ENCODE assay signal across 29 cellular contexts in the genomic region with DNA sequence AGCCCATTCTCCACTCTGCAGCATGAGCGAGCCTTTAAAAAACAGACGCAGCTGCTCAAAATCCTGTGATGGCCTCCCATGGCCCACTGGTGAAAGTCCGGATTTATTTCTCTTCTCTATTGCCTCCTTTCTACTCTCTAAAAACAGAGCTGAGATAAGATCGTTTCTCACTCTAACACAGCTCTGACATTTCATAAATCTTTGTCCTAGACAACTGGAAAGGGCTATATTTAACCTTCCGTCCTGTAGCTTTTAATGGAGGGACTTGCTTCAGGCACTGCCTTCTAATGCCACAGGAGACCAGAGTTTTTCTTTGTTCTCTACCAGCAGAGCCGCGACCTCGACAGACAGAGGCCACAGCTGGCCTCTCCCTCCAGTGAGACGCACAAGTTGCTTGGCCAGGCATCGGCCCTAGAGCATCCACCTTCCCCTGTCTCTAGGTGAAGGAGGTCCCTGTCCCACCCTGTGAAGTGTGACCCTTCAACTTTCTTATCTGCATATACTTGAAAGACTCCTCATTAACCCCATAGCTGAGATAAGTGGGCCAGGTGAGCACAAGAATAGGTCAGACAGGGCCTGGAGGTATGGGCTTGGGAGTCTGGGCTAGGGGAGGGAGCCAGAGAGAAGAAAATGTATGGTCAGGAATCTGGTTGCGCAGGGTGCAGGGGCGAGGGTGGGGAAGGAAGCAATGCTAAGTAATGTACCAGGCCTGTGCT. TPM values are rescaled to one million over a fixed set of nuclear protein-coding genes. Genes with fewer than 3 reads are reported as not detected.
DNase-seq lines count a peak whose midpoint lies in the region; ATAC-seq, FAIRE-seq and TF ChIP-seq lines count a peak whose summit lies in the region.
"Had no signal": no experiment of that assay in that cellular context is flagged by ENCODE, and none has a peak within 500 bp of the region (broad histone marks: within the 10 kb centered on the region; RNA-seq: fewer than 3 reads in every experiment).

No MANE protein-coding gene starts in this region.

- H3K27ac Mint-ChIP-seq in neural progenitor cell: peak overlapping the region; percentile 84
- H3K27ac Mint-ChIP-seq in Calu3 (ENCODE audit: unreplicated experiment): no peak overlapping the region
- H3K27ac Mint-ChIP-seq: B cell, immature natural killer cell, T-helper 17 cell had no signal

- H3K4me3 Mint-ChIP-seq in neural progenitor cell (peak overlapping the region; percentile 25), Calu3 (ENCODE audit: low read depth, unreplicated experiment) (no peak overlapping the region)
- H3K4me3 Mint-ChIP-seq: activated T-cell treated with anti-CD3 and anti-CD28 coated beads, Interleukin-2, amount 50 U/mL, for 4 hours; B cell; immature natural killer cell; T-helper 17 cell had no signal

- peaks cover 15% of the 10 kb centered on the region for H3K4me1 ChIP-seq in right cardiac atrium (ENCODE audit: control insufficient read depth, insufficient read depth, low read length)
- H3K4me1 ChIP-seq in endothelial cell of umbilical vein (ENCODE audit: control insufficient read depth, extremely low read depth, insufficient read depth, low read length): peaks cover 39% of the 10 kb centered on the region
- peaks cover 7% of the 10 kb centered on the region for H3K4me1 ChIP-seq in neural progenitor cell
- H3K4me1 ChIP-seq: prostate gland had no signal

- no peaks in the 10 kb centered on the region for H3K36me3 Mint-ChIP-seq in neural progenitor cell
- H3K36me3 Mint-ChIP-seq in Calu3 (ENCODE audit: insufficient read depth, unreplicated experiment): no peaks in the 10 kb centered on the region
- H3K36me3 Mint-ChIP-seq: immature natural killer cell had no signal

- DNase-seq in right cardiac atrium (no peak), Right ventricle myocardium superior (no peak), endothelial cell of umbilical vein (ENCODE audit: low read depth, low spot score) (peak; percentile 36), neural progenitor cell (ENCODE audit: low spot score) (no peak), ecto neural progenitor cell (ENCODE audit: low spot score) (no peak), Calu3 (no peak)
- DNase-seq: activated CD4-positive, alpha-beta T cell treated with anti-CD3 and anti-CD28 coated beads for 4 hours; activated naive CD4-positive, alpha-beta T cell treated with anti-CD3 and anti-CD28 coated beads, Interleukin-2, amount 50 U/mL, for 16 hours; activated T-cell treated with anti-CD3 and anti-CD28 coated beads, Interleukin-2, amount 50 U/mL, for 4 hours; GF-D8; immature natural killer cell; left lung; mucosa of descending colon; NCI-H1694 treated with DMSO at 0.1 percent for 48 hours; NCI-H2171 treated with DMSO at 0.1 percent for 48 hours; NCI-H69; stimulated activated CD4-positive, alpha-beta T cell treated with anti-CD3 and anti-CD28 coated beads, Interleukin-2, amount 100 ng/mL, for 24 hours; substantia nigra; T-helper 17 cell had no signal

- H3K9me3 Mint-ChIP-seq in neural progenitor cell (peaks cover 15% of the 10 kb centered on the region), Calu3 (ENCODE audit: low read depth, unreplicated experiment) (no peaks in the 10 kb centered on the region)
- H3K9me3 Mint-ChIP-seq: activated T-cell treated with anti-CD3 and anti-CD28 coated beads, Interleukin-2, amount 50 U/mL, for 4 hours; immature natural killer cell had no signal

- FAIRE-seq in endothelial cell of umbilical vein (lab: Jason Lieb, UNC): peak; percentile 26
- FAIRE-seq: H1, HTR-8/SVneo, RCC 7860, urothelium cell line had no signal

- H3F3A ChIP-seq in neural progenitor cell (ENCODE audit: low read depth): no peaks in the 10 kb centered on the region

- H3K4me2 ChIP-seq in endothelial cell of umbilical vein (ENCODE audit: insufficient read depth, low read length): peak overlapping the region; percentile 78
- no peak overlapping the region for H3K4me2 ChIP-seq in neural progenitor cell
- H3K4me2 ChIP-seq: smooth muscle cell had no signal

- peak overlapping the region; percentile 50 for H3K4me3 ChIP-seq in right cardiac atrium (ENCODE audit: low read length)
- H3K4me3 ChIP-seq in endothelial cell of umbilical vein (replicated peaks in 1 of 3; ENCODE audit: insufficient read depth in 1 of 3, low read depth in 1 of 3, low read length in 3 of 3): peak overlapping the region; percentile 44 to 84 (median 54)
- H3K4me3 ChIP-seq in neural progenitor cell: no peak overlapping the region
- H3K4me3 ChIP-seq: mucosa of descending colon, prostate gland, smooth muscle cell had no signal

- H3K4me1 Mint-ChIP-seq in neural progenitor cell: peaks cover 60% of the 10 kb centered on the region
- no peaks in the 10 kb centered on the region for H3K4me1 Mint-ChIP-seq in Calu3 (ENCODE audit: low read depth, unreplicated experiment)

- ATAC-seq in right cardiac atrium (no peak), Right ventricle myocardium superior (ENCODE audit: poor library complexity) (no peak), GM21423 (IDR thresholded peaks at IDR 0.05; ENCODE audit: unreplicated experiment) (no peak), GM18502 (IDR thresholded peaks at IDR 0.05; ENCODE audit: poor library complexity, unreplicated experiment) (no peak)
- ATAC-seq: activated T-cell treated with anti-CD3 and anti-CD28 coated beads, Interleukin-2, amount 50 U/mL, for 4 hours; left lung; mucosa of descending colon; T-helper 17 cell had no signal

- H3K27me3 ChIP-seq in right cardiac atrium (ENCODE audit: control insufficient read depth, insufficient read depth) (no peaks in the 10 kb centered on the region), endothelial cell of umbilical vein (ENCODE audit: control insufficient read depth in 2 of 2, insufficient read depth in 2 of 2, low read length in 2 of 2) (no peaks in the 10 kb centered on the region), neural progenitor cell (no peaks in the 10 kb centered on the region)
- H3K27me3 ChIP-seq: left lung had no signal

- H4K20me1 ChIP-seq in endothelial cell of umbilical vein (replicated peaks; ENCODE audit: control insufficient read depth, extremely low read depth, insufficient read depth, low read length) (no peaks in the 10 kb centered on the region), neural progenitor cell (ENCODE audit: low read depth) (peaks cover 3% of the 10 kb centered on the region)

- H3K27ac ChIP-seq in right cardiac atrium (ENCODE audit: low read length): peak overlapping the region; percentile 52
- H3K27ac ChIP-seq in endothelial cell of umbilical vein (ENCODE audit: insufficient read depth, low read depth, low read length): peak overlapping the region; percentile 87
- no peak overlapping the region for H3K27ac ChIP-seq in neural progenitor cell
- H3K27ac ChIP-seq: epithelial cell of prostate, left lung, prostate gland had no signal

- no peaks in the 10 kb centered on the region for H3K9me1 ChIP-seq in endothelial cell of umbilical vein (replicated peaks; ENCODE audit: control insufficient read depth, extremely low read depth, insufficient read depth, low read length)

- BruUV-seq in endothelial cell of umbilical vein (replicated peaks; lab: Mats Ljungman, UMichigan) (no TSS peak), Calu3 (replicated peaks; lab: Mats Ljungman, UMichigan) (no TSS peak)

- dilution Hi-C loops in endothelial cell of umbilical vein (cut with MboI; ENCODE audit: extremely low pct_ligation_motif_present, low sequenced_read_pairs): no loop called here

- WGBS in right cardiac atrium: 54% methylated on average over 12 of the region's 12 CpGs

- CTCF ChIA-PET in endothelial cell of umbilical vein (lab: Charles Lee) (interaction anchor here (0.9 to 2.5 kb wide), 6 partner anchors 13 to 79 kb away, joined by 3 to 26 read pairs (median 4); no protein-coding TSS in a partner anchor), Calu3 (lab: Charles Lee) (no interaction called here)

- no peak for TF ChIP-seq POLR2A in endothelial cell of umbilical vein (IDR thresholded peaks at IDR 0.05; ENCODE audit: low read depth, low read length)

- H3K27me3 Mint-ChIP-seq in neural progenitor cell (ENCODE audit: insufficient read depth, low read depth) (peaks cover 9% of the 10 kb centered on the region), Calu3 (ENCODE audit: unreplicated experiment) (peaks cover 50% of the 10 kb centered on the region)
- H3K27me3 Mint-ChIP-seq: T-helper 17 cell had no signal

- no peaks in the 10 kb centered on the region for H3K9me3 ChIP-seq in right cardiac atrium (ENCODE audit: control insufficient read depth, low read length)
- H3K9me3 ChIP-seq in endothelial cell of umbilical vein (replicated peaks; ENCODE audit: control insufficient read depth, insufficient read depth, low read length): no peaks in the 10 kb centered on the region
- peaks cover 5% of the 10 kb centered on the region for H3K9me3 ChIP-seq in neural progenitor cell (ENCODE audit: low read depth)
- H3K9me3 ChIP-seq: left lung, mucosa of descending colon, prostate gland had no signal

- H2AFZ ChIP-seq in endothelial cell of umbilical vein (ENCODE audit: low read depth, low read length): no peak overlapping the region
- H2AFZ ChIP-seq in neural progenitor cell (replicated peaks): no peak overlapping the region

- H3K79me2 ChIP-seq in endothelial cell of umbilical vein (ENCODE audit: control insufficient read depth, insufficient read depth, low read length): peaks cover 67% of the 10 kb centered on the region
- no peaks in the 10 kb centered on the region for H3K79me2 ChIP-seq in neural progenitor cell (ENCODE audit: low read depth)

- intact Hi-C loops in right cardiac atrium (cut with DNase I): no loop called here
- intact Hi-C loops in Right ventricle myocardium superior (cut with DNase I): no loop called here
- intact Hi-C loops in endothelial cell of umbilical vein (cut with micrococcal nuclease): loop anchor here (2.0 kb wide), 1 partner anchor 13 kb away; no protein-coding TSS in a partner anchor
- intact Hi-C loops in Calu3 (cut with micrococcal nuclease; ENCODE audit: unreplicated experiment): no loop called here

- H3K9ac ChIP-seq in endothelial cell of umbilical vein (replicated peaks; ENCODE audit: extremely low read depth, insufficient read depth, low read length) (peak overlapping the region; percentile 84), neural progenitor cell (no peak overlapping the region)

- POLR2A ChIA-PET in endothelial cell of umbilical vein (lab: Charles Lee): no interaction called here

- H3K36me3 ChIP-seq in endothelial cell of umbilical vein (ENCODE audit: control insufficient read depth in 2 of 2, extremely low read depth in 1 of 2, insufficient read depth in 2 of 2, low read length in 2 of 2): no peaks in the 10 kb centered on the region
- H3K36me3 ChIP-seq in neural progenitor cell: no peaks in the 10 kb centered on the region
- H3K36me3 ChIP-seq: left lung, prostate gland had no signal

- no peak for TF ChIP-seq CTCF in endothelial cell of umbilical vein (IDR thresholded peaks at IDR 0.05; ENCODE audit: extremely low read depth in 1 of 2, insufficient read depth in 1 of 2, low read depth in 1 of 2, low read length in 2 of 2)
- TF ChIP-seq CTCF in neural progenitor cell (IDR thresholded peaks at IDR 0.05): no peak
- no peak for TF ChIP-seq CTCF in Calu3 (IDR thresholded peaks at IDR 0.05; ENCODE audit: unreplicated experiment)

RNA-seq across cellular contexts. Expression of a gene that starts 50.0 kb away (rescaled TPM):
- total RNA-seq in right cardiac atrium: 1 to 10 TPM; 3.0 to 5.7 (median 4.2) TPM
- polyA plus RNA-seq in right cardiac atrium: 2.7 TPM
- total RNA-seq in Right ventricle myocardium superior: 2.4 TPM
- total RNA-seq in endothelial cell of umbilical vein: 1.7 and 2.1 TPM in 2 replicates
- polyA plus RNA-seq in endothelial cell of umbilical vein: 0.99 and 1.0 TPM in 2 replicates
- polyA plus RNA-seq in endothelial cell of umbilical vein (2011; cell fraction: cytosol; rRNA removed): 1.1 and 1.4 TPM in 2 replicates
- polyA plus RNA-seq in endothelial cell of umbilical vein (2011; cell fraction: nucleus; rRNA removed): 2.8 and 3.1 TPM in 2 replicates
- 1.9 and 2.1 TPM in 2 replicates for polyA plus RNA-seq in endothelial cell of umbilical vein (2012)
- 1.2 and 1.6 TPM in 2 replicates for polyA minus RNA-seq in endothelial cell of umbilical vein
- polyA minus RNA-seq in endothelial cell of umbilical vein (2011; cell fraction: cytosol; rRNA and poly(A)+ RNA removed): not detected
- polyA minus RNA-seq in endothelial cell of umbilical vein (2011; cell fraction: nucleus; rRNA and poly(A)+ RNA removed): 0.87 and 0.91 TPM in 2 replicates
- total RNA-seq in neural progenitor cell (ENCODE audit: low replicate concordance): 1.0 and 1.9 TPM in 2 replicates
- 0.07 and 0.22 TPM in 2 replicates for total RNA-seq in Calu3 (2022)
